In the genomic region with DNA sequence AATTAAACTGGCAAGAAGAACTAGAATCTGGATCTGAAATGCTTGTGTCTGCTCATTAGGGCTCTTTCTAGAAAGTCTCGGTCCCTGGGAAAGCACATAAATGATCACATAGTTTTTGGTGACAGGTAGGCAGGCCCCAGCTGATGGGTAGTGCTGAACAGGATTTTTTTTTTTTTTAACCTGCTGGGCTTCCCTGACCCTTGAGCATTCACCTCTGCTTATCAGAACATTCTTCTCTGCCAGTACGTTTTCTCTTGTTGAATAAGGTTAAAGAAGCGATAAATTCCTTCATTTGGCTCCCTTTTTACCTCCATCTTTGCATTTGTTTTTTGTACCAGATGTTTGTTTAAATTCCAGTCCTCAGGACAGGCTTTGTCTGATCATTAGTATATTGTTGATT, we compare ENCODE assay signal across 2 cellular contexts.
TF ChIP-seq lines count a peak whose summit lies in the region.

No MANE protein-coding gene starts in this region.

TF ChIP-seq in HepG2, 621 proteins besides CTCF, POLR2A, EP300 and RAD21 (continued from another document):
- TF ChIP-seq ZBED4 (CRISPR knock-in tag; IDR thresholded peaks at IDR 0.05; ENCODE audit: borderline replicate concordance) (no peak), ZNF274 (CRISPR knock-in tag; IDR thresholded peaks at IDR 0.05) (no peak), ZNF496 (CRISPR knock-in tag; IDR thresholded peaks at IDR 0.05; ENCODE audit: insufficient replicate concordance) (no peak), TBX2 (CRISPR knock-in tag; IDR thresholded peaks at IDR 0.05; ENCODE audit: borderline replicate concordance) (no peak), FOXC1 (CRISPR knock-in tag; IDR thresholded peaks at IDR 0.05; ENCODE audit: borderline replicate concordance) (no peak), FOXM1 (CRISPR knock-in tag; IDR thresholded peaks at IDR 0.05) (no peak), RFXAP (CRISPR knock-in tag; IDR thresholded peaks at IDR 0.05; ENCODE audit: borderline replicate concordance) (no peak), ZNF121 (CRISPR knock-in tag; IDR thresholded peaks at IDR 0.05) (no peak), TFAP4 (IDR thresholded peaks at IDR 0.05; ENCODE audit: borderline replicate concordance, low read depth) (0 out of 2 replicates have a peak, but pooled peaks have one; percentile 33), ZNF451 (CRISPR knock-in tag; IDR thresholded peaks at IDR 0.05) (no peak), KDM3A (CRISPR knock-in tag; IDR thresholded peaks at IDR 0.05; ENCODE audit: low read depth) (no peak), ATF1 (CRISPR knock-in tag; IDR thresholded peaks at IDR 0.05) (no peak)
- TF ChIP-seq, protein P1, sequence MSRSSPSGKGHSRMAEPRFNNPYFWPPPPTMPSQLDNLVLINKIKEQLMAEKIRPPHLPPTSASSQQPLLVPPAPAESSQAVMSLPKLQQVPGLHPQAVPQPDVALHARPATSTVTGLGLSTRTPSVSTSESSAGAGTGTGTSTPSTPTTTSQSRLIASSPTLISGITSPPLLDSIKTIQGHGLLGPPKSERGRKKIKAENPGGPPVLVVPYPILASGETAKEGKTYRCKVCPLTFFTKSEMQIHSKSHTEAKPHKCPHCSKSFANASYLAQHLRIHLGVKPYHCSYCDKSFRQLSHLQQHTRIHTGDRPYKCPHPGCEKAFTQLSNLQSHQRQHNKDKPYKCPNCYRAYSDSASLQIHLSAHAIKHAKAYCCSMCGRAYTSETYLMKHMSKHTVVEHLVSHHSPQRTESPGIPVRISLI (CRISPR knock-in tag; IDR thresholded peaks at IDR 0.05; ENCODE audit: borderline replicate concordance), result peak; percentile 45; the same call in 1 of the 2 replicates
- TF ChIP-seq, protein P2, sequence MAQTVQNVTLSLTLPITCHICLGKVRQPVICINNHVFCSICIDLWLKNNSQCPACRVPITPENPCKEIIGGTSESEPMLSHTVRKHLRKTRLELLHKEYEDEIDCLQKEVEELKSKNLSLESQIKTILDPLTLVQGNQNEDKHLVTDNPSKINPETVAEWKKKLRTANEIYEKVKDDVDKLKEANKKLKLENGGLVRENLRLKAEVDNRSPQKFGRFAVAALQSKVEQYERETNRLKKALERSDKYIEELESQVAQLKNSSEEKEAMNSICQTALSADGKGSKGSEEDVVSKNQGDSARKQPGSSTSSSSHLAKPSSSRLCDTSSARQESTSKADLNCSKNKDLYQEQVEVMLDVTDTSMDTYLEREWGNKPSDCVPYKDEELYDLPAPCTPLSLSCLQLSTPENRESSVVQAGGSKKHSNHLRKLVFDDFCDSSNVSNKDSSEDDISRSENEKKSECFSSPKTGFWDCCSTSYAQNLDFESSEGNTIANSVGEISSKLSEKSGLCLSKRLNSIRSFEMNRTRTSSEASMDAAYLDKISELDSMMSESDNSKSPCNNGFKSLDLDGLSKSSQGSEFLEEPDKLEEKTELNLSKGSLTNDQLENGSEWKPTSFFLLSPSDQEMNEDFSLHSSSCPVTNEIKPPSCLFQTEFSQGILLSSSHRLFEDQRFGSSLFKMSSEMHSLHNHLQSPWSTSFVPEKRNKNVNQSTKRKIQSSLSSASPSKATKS (CRISPR knock-in tag; IDR thresholded peaks at IDR 0.05), result no peak
- TF ChIP-seq, protein P3, sequence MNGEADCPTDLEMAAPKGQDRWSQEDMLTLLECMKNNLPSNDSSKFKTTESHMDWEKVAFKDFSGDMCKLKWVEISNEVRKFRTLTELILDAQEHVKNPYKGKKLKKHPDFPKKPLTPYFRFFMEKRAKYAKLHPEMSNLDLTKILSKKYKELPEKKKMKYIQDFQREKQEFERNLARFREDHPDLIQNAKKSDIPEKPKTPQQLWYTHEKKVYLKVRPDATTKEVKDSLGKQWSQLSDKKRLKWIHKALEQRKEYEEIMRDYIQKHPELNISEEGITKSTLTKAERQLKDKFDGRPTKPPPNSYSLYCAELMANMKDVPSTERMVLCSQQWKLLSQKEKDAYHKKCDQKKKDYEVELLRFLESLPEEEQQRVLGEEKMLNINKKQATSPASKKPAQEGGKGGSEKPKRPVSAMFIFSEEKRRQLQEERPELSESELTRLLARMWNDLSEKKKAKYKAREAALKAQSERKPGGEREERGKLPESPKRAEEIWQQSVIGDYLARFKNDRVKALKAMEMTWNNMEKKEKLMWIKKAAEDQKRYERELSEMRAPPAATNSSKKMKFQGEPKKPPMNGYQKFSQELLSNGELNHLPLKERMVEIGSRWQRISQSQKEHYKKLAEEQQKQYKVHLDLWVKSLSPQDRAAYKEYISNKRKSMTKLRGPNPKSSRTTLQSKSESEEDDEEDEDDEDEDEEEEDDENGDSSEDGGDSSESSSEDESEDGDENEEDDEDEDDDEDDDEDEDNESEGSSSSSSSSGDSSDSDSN (CRISPR knock-in tag; IDR thresholded peaks at IDR 0.05), result no peak

TF ChIP-seq in WTC11, 78 proteins besides CTCF, POLR2A, EP300 and RAD21 (continued from another document):
- no peak for TF ChIP-seq CREM (CRISPR knock-in tag; IDR thresholded peaks at IDR 0.05)
- TF ChIP-seq JAZF1 (CRISPR knock-in tag; IDR thresholded peaks at IDR 0.05), result no peak
- TF ChIP-seq MYBL2 (CRISPR knock-in tag; IDR thresholded peaks at IDR 0.05), result no peak
- TF ChIP-seq EMX1 (CRISPR knock-in tag; IDR thresholded peaks at IDR 0.05), result no peak
- no peak for TF ChIP-seq ETV6 (CRISPR knock-in tag; IDR thresholded peaks at IDR 0.05)
- TF ChIP-seq, protein P4, sequence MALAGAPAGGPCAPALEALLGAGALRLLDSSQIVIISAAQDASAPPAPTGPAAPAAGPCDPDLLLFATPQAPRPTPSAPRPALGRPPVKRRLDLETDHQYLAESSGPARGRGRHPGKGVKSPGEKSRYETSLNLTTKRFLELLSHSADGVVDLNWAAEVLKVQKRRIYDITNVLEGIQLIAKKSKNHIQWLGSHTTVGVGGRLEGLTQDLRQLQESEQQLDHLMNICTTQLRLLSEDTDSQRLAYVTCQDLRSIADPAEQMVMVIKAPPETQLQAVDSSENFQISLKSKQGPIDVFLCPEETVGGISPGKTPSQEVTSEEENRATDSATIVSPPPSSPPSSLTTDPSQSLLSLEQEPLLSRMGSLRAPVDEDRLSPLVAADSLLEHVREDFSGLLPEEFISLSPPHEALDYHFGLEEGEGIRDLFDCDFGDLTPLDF (CRISPR knock-in tag; IDR thresholded peaks at IDR 0.05), result no peak
- TF ChIP-seq, protein P5, sequence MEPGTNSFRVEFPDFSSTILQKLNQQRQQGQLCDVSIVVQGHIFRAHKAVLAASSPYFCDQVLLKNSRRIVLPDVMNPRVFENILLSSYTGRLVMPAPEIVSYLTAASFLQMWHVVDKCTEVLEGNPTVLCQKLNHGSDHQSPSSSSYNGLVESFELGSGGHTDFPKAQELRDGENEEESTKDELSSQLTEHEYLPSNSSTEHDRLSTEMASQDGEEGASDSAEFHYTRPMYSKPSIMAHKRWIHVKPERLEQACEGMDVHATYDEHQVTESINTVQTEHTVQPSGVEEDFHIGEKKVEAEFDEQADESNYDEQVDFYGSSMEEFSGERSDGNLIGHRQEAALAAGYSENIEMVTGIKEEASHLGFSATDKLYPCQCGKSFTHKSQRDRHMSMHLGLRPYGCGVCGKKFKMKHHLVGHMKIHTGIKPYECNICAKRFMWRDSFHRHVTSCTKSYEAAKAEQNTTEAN (CRISPR knock-in tag; IDR thresholded peaks at IDR 0.05), result no peak
- TF ChIP-seq GRHL2 (CRISPR knock-in tag; IDR thresholded peaks at IDR 0.05; ENCODE audit: insufficient replicate concordance, severe bottlenecking), result no peak
- TF ChIP-seq E2F4 (CRISPR knock-in tag; IDR thresholded peaks at IDR 0.05; ENCODE audit: borderline replicate concordance, low read depth), result no peak
- no peak for TF ChIP-seq SMAD3 (CRISPR knock-in tag; IDR thresholded peaks at IDR 0.05; ENCODE audit: borderline replicate concordance)
- TF ChIP-seq, protein P6, sequence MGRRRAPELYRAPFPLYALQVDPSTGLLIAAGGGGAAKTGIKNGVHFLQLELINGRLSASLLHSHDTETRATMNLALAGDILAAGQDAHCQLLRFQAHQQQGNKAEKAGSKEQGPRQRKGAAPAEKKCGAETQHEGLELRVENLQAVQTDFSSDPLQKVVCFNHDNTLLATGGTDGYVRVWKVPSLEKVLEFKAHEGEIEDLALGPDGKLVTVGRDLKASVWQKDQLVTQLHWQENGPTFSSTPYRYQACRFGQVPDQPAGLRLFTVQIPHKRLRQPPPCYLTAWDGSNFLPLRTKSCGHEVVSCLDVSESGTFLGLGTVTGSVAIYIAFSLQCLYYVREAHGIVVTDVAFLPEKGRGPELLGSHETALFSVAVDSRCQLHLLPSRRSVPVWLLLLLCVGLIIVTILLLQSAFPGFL (CRISPR knock-in tag; IDR thresholded peaks at IDR 0.05; ENCODE audit: borderline replicate concordance), result no peak
- no peak for TF ChIP-seq NFATC4 (CRISPR knock-in tag; IDR thresholded peaks at IDR 0.05)
- no peak for TF ChIP-seq FOXP1 (CRISPR knock-in tag; IDR thresholded peaks at IDR 0.05; ENCODE audit: borderline replicate concordance)
- no peak for TF ChIP-seq PRDM15 (CRISPR knock-in tag; IDR thresholded peaks at IDR 0.05)
- TF ChIP-seq ZMAT4 (CRISPR knock-in tag; IDR thresholded peaks at IDR 0.05), result no peak
- no peak for TF ChIP-seq IRF2 (CRISPR knock-in tag; IDR thresholded peaks at IDR 0.05; ENCODE audit: borderline replicate concordance, low read depth)
- TF ChIP-seq SP1 (CRISPR knock-in tag; conservative IDR thresholded peaks at IDR 0.05), result no peak
TF ChIP-seq in WTC11: peak in this region for 0.
